ENCODE assay signal across 1 cellular context in genomic region chr3:124699033-124699432, GRCh38.
A peak's percentile ranks its signal among the peaks of the same experiment; 100 is the strongest.
TF ChIP-seq lines count a peak whose summit lies in the region.

No MANE protein-coding gene starts in this region.

TF ChIP-seq in HepG2, 621 proteins besides CTCF, POLR2A, EP300 and RAD21 (continued from another document):
- TF ChIP-seq TEAD3 (CRISPR knock-in tag; optimal IDR thresholded peaks at IDR 0.05; ENCODE audit: borderline replicate concordance) (no peak), BCL6 (CRISPR knock-in tag; IDR thresholded peaks at IDR 0.05) (peak; percentile 33; the same call in 1 of the 2 replicates), ISX (CRISPR knock-in tag; conservative IDR thresholded peaks at IDR 0.05) (no peak), ZNF839 (CRISPR knock-in tag; IDR thresholded peaks at IDR 0.05; ENCODE audit: borderline replicate concordance) (no peak), ZNF20 (CRISPR knock-in tag; IDR thresholded peaks at IDR 0.05) (no peak), ZBTB10 (CRISPR knock-in tag; IDR thresholded peaks at IDR 0.05; ENCODE audit: borderline replicate concordance) (no peak), PATZ1 (CRISPR knock-in tag; IDR thresholded peaks at IDR 0.05) (no peak), SIX1 (CRISPR knock-in tag; IDR thresholded peaks at IDR 0.05; ENCODE audit: borderline replicate concordance) (no peak), MED1 (CRISPR knock-in tag; IDR thresholded peaks at IDR 0.05) (peak; percentile 53), ARNTL (CRISPR knock-in tag; IDR thresholded peaks at IDR 0.05) (no peak), FOXA1 (IDR thresholded peaks at IDR 0.05) (no peak), FOXA1 (CRISPR knock-in tag; IDR thresholded peaks at IDR 0.05) (peak; percentile 90), CREM (IDR thresholded peaks at IDR 0.05) (peak; percentile 51; the same call in 1 of the 2 replicates), CREM (CRISPR knock-in tag; IDR thresholded peaks at IDR 0.05) (no peak), TAF1 (CRISPR knock-in tag; IDR thresholded peaks at IDR 0.05) (no peak), ATF4 (CRISPR knock-in tag; IDR thresholded peaks at IDR 0.05) (no peak; a peak in 1 of 4 replicates), JDP2 (CRISPR knock-in tag; IDR thresholded peaks at IDR 0.05; ENCODE audit: borderline replicate concordance) (no peak), ARHGAP35 (CRISPR knock-in tag; IDR thresholded peaks at IDR 0.05; ENCODE audit: borderline replicate concordance) (no peak), SIN3B (IDR thresholded peaks at IDR 0.05; ENCODE audit: low read length) (no peak), ZZZ3 (CRISPR knock-in tag; IDR thresholded peaks at IDR 0.05; ENCODE audit: borderline replicate concordance) (no peak), SNAPC5 (CRISPR knock-in tag; IDR thresholded peaks at IDR 0.05; ENCODE audit: borderline replicate concordance) (no peak), ELF3 (CRISPR knock-in tag; IDR thresholded peaks at IDR 0.05) (no peak), AHDC1 (CRISPR knock-in tag; IDR thresholded peaks at IDR 0.05; ENCODE audit: borderline replicate concordance) (peak; percentile 40; the same call in 1 of the 2 replicates), SATB2 (CRISPR knock-in tag; IDR thresholded peaks at IDR 0.05) (peak; percentile 43; the same call in 1 of the 2 replicates), E2F1 (CRISPR knock-in tag; IDR thresholded peaks at IDR 0.05) (no peak), ZNF281 (CRISPR knock-in tag; IDR thresholded peaks at IDR 0.05; ENCODE audit: borderline replicate concordance) (no peak), PCBP2 (optimal IDR thresholded peaks at IDR 0.05; ENCODE audit: low read depth, low read length, poor library complexity, severe bottlenecking) (no peak), SOX13 (IDR thresholded peaks at IDR 0.05) (no peak), SOX13 (CRISPR knock-in tag; conservative IDR thresholded peaks at IDR 0.05 in 1 of 2, IDR thresholded peaks at IDR 0.05 in 1 of 2) (peak in 1 of 2 experiments; percentile 72; a peak in 2 of 4 replicates), NFYB (CRISPR knock-in tag; IDR thresholded peaks at IDR 0.05) (no peak), FOXJ3 (CRISPR knock-in tag; IDR thresholded peaks at IDR 0.05; ENCODE audit: borderline replicate concordance) (peak; percentile 46; the same call in 1 of the 2 replicates), SP2 (CRISPR knock-in tag; IDR thresholded peaks at IDR 0.05) (no peak), ZNF629 (CRISPR knock-in tag; conservative IDR thresholded peaks at IDR 0.05) (no peak), FOSL1 (CRISPR knock-in tag; IDR thresholded peaks at IDR 0.05; ENCODE audit: borderline replicate concordance) (no peak), FOXA3 (CRISPR knock-in tag; IDR thresholded peaks at IDR 0.05) (peak; percentile 97), LBX2 (CRISPR knock-in tag; IDR thresholded peaks at IDR 0.05; ENCODE audit: borderline replicate concordance) (no peak), CHD2 (IDR thresholded peaks at IDR 0.05; ENCODE audit: low read depth, low read length) (no peak), KLF13 (CRISPR knock-in tag; IDR thresholded peaks at IDR 0.05) (no peak), ZNF18 (CRISPR knock-in tag; IDR thresholded peaks at IDR 0.05; ENCODE audit: insufficient replicate concordance) (peak; percentile 0), SNAI1 (CRISPR knock-in tag; IDR thresholded peaks at IDR 0.05; ENCODE audit: borderline replicate concordance) (no peak), AGO2 (optimal IDR thresholded peaks at IDR 0.05; ENCODE audit: low read depth, low read length) (no peak), GATAD2A (CRISPR knock-in tag; IDR thresholded peaks at IDR 0.05) (peak; percentile 83), NCOA2 (CRISPR knock-in tag; IDR thresholded peaks at IDR 0.05) (peak; percentile 46; the same call in 1 of the 2 replicates), PITX1 (CRISPR knock-in tag; IDR thresholded peaks at IDR 0.05) (peak; percentile 97), HOXA9 (CRISPR knock-in tag; IDR thresholded peaks at IDR 0.05; ENCODE audit: borderline replicate concordance) (no peak), HNF4A (CRISPR knock-in tag; IDR thresholded peaks at IDR 0.05) (peak; percentile 96), SOX5 (CRISPR knock-in tag; IDR thresholded peaks at IDR 0.05; ENCODE audit: borderline replicate concordance) (peak; percentile 32; the same call in 1 of the 2 replicates)
